In the genomic region with DNA sequence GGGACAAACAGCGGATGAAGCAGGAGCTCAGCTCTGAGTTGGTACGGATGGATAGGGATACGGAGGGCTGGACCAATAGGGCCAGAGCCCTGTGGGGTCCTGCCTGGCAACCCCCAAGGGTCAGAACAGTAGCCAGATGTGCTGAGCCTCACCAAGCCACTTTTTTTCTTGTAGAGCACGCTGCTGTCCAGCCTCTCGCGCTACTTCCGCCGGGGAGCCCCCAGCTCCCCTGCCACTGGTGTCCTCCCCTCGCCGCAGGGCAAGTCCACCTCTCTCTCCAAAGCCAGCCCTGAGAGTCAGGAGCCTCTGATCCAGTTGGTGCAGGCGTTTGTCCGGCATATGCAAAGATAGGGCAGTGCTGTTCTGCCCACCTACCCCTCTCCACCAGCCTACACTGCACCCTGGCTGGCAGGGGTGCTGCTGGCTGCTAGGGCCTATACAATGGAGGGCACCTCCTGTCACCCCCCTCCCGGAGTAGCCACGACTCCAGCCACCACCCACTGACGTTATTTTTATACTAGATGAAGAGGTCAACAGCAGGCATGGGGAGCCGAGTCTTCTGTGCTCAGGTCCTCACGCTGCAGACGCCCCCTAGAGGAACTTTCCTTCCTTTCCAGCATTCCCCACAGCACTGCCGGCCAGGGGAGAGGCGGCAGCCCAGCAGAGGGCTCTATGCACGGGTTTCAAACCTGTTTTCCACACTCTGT, we compare ENCODE assay signal across 8 cellular contexts. TPM values are rescaled to one million over a fixed set of nuclear protein-coding genes. Genes with fewer than 3 reads are reported as not detected.
A peak's percentile ranks its signal among the peaks of the same experiment; 100 is the strongest.
DNase-seq lines count a peak whose midpoint lies in the region; ATAC-seq and TF ChIP-seq lines count a peak whose summit lies in the region.

No MANE protein-coding gene starts in this region.

- H3K4me3 ChIP-seq in DOHH2 (ENCODE audit: low read length) (no peak overlapping the region), Karpas-422 (ENCODE audit: low read length) (no peak overlapping the region)

- ATAC-seq in left cardiac atrium (peak; percentile 84 to 91), HG03039 (IDR thresholded peaks at IDR 0.05; ENCODE audit: unreplicated experiment) (no peak), GM21786 (IDR thresholded peaks at IDR 0.05; ENCODE audit: unreplicated experiment) (no peak)

- H3K27me3 ChIP-seq in DOHH2 (ENCODE audit: control insufficient read depth, low read length) = no peaks in the 10 kb centered on the region
- H3K27me3 ChIP-seq in Karpas-422 (ENCODE audit: low read length) = no peaks in the 10 kb centered on the region

- H3K4me1 ChIP-seq in DOHH2 (ENCODE audit: control insufficient read depth, low read length) = no peaks in the 10 kb centered on the region
- H3K4me1 ChIP-seq in Karpas-422 (ENCODE audit: low read length) = peaks cover 5% of the 10 kb centered on the region; the same call in 1 of the 2 replicates

- H3K4me2 ChIP-seq in DOHH2 (ENCODE audit: low read length) = no peak overlapping the region
- no peak overlapping the region for H3K4me2 ChIP-seq in Karpas-422 (ENCODE audit: low read depth, low read length, poor library complexity, severe bottlenecking)

- peaks cover 79% of the 10 kb centered on the region for H3K36me3 ChIP-seq in DOHH2 (ENCODE audit: control insufficient read depth, low read length)
- H3K36me3 ChIP-seq in Karpas-422 (ENCODE audit: insufficient read depth, low read length) = peaks cover 38% of the 10 kb centered on the region

- H2AFZ ChIP-seq in Karpas-422 (ENCODE audit: low read length) = no peak overlapping the region

- H3K27ac ChIP-seq in DOHH2 (ENCODE audit: low read depth, low read length) (no peak overlapping the region), Karpas-422 (ENCODE audit: low read length) (no peak overlapping the region)

- H3F3A ChIP-seq in DOHH2 (ENCODE audit: control insufficient read depth, insufficient read depth) = peaks cover 13% of the 10 kb centered on the region

- H3K9me2 ChIP-seq in DOHH2 (replicated peaks; ENCODE audit: control insufficient read depth, low read length) (no peaks in the 10 kb centered on the region), Karpas-422 (replicated peaks; ENCODE audit: insufficient read depth, low read length) (no peaks in the 10 kb centered on the region)

- H3K79me2 ChIP-seq in DOHH2 (ENCODE audit: control insufficient read depth, low read length) (no peaks in the 10 kb centered on the region), Karpas-422 (ENCODE audit: low read length) (no peaks in the 10 kb centered on the region)

- no peak overlapping the region for H3K9ac ChIP-seq in Karpas-422 (ENCODE audit: low read length)

- TF ChIP-seq CTCF in DOHH2 (IDR thresholded peaks at IDR 0.05; ENCODE audit: low read depth, low read length, poor library complexity, severe bottlenecking) = peak; percentile 99

- peak; percentile 90 for DNase-seq in Karpas-422
- peak; percentile 10 for DNase-seq in SHP77 treated with DMSO at 0.1 percent for 48 hours (lab: John Stamatoyannopoulos, UW)
- DNase-seq in amniotic stem cell (lab: John Stamatoyannopoulos, UW) = peak; percentile 63
- peak; percentile 69 for DNase-seq in left cardiac atrium
- DNase-seq in pulmonary artery endothelial cell (ENCODE audit: low read depth, low spot score) = peak; percentile 27

- H3K9me3 ChIP-seq in DOHH2 (ENCODE audit: control insufficient read depth, insufficient read depth, low read length) = no peaks in the 10 kb centered on the region
- no peaks in the 10 kb centered on the region for H3K9me3 ChIP-seq in Karpas-422 (ENCODE audit: low read length)

- intact Hi-C loops in left cardiac atrium (cut with DNase I) = no loop called here

- no peaks in the 10 kb centered on the region for H4K20me1 ChIP-seq in DOHH2 (ENCODE audit: control insufficient read depth, insufficient read depth, low read depth, low read length)
- peaks cover 5% of the 10 kb centered on the region; the same call in 1 of the 2 replicates for H4K20me1 ChIP-seq in Karpas-422 (ENCODE audit: insufficient read depth, low read depth, low read length)

RNA-seq across cellular contexts. Expression of gene SH3GLB2, which starts 21.6 kb away (rescaled TPM):
- 42.1 and 76.3 TPM in 2 replicates for total RNA-seq in Karpas-422 (2014; rRNA removed; shearing (Covaris generic); ENCODE audit: low replicate concordance)
- total RNA-seq in left cardiac atrium = 10 to 100 TPM; 35.5 to 39.6 TPM
- total RNA-seq in pulmonary artery endothelial cell = 36.0 and 36.9 TPM in 2 replicates

RNA-seq across cellular contexts. Expression of gene MIGA2, which starts 29.9 kb away (rescaled TPM):
- 10.2 and 26.4 TPM in 2 replicates for total RNA-seq in Karpas-422 (2014; rRNA removed; shearing (Covaris generic); ENCODE audit: low replicate concordance)
- total RNA-seq in left cardiac atrium = 10 to 100 TPM; 31.8 to 36.3 TPM
- 23.4 and 37.2 TPM in 2 replicates for total RNA-seq in pulmonary artery endothelial cell

RNA-seq across cellular contexts. Expression of gene NUP188, which starts 59.0 kb away (rescaled TPM):
- 32.1 and 49.0 TPM in 2 replicates for total RNA-seq in Karpas-422 (2014; rRNA removed; shearing (Covaris generic); ENCODE audit: low replicate concordance)
- total RNA-seq in left cardiac atrium (10 to 100 TPM; 14.8 to 30.0 TPM), pulmonary artery endothelial cell (54.3 and 79.3 TPM in 2 replicates)

RNA-seq across cellular contexts. Expression of gene DOLK, which starts 59.1 kb away (rescaled TPM):
- 6.1 and 10.7 TPM in 2 replicates for total RNA-seq in Karpas-422 (2014; rRNA removed; shearing (Covaris generic); ENCODE audit: low replicate concordance)
- total RNA-seq in left cardiac atrium (10 to 100 TPM in 1 of 2 donors, 1 to 10 TPM in 1; 9.3 to 11.3 TPM), pulmonary artery endothelial cell (27.8 and 30.6 TPM in 2 replicates)

Comparison
In these comparisons a context has a peak if more than half of its experiments do, and no peak if none do; other contexts are left out.
1. DNase-seq: peak in every context shown above with its lines; median percentile 90 in Karpas-422; 69 in left cardiac atrium; 63 in amniotic stem cell; 27 in pulmonary artery endothelial cell; 10 in SHP77 treated with DMSO at 0.1 percent for 48 hours.
2. ATAC-seq: peak in left cardiac atrium (2 of 2); none in HG03039 (single experiment) and GM21786 (single experiment).